8 cellular contexts compared by ENCODE assay signal in genomic region chr2:130342020-130342532, GRCh38. TPM values are rescaled to one million over a fixed set of nuclear protein-coding genes. Genes with fewer than 3 reads are reported as not detected.
DNase-seq lines count a peak whose midpoint lies in the region; ATAC-seq and TF ChIP-seq lines count a peak whose summit lies in the region.

No MANE protein-coding gene starts in this region.

- peaks cover 28% of the 10 kb centered on the region for H3K79me2 ChIP-seq in OCI-LY3 (ENCODE audit: low read length)

- H3K27ac ChIP-seq in OCI-LY3 (ENCODE audit: low read length), result peak overlapping the region; percentile 83

- H3K9me3 ChIP-seq in OCI-LY3 (ENCODE audit: insufficient read depth, low read length), result peaks cover 3% of the 10 kb centered on the region; the same call in 1 of the 2 replicates
- H3K9me3 ChIP-seq in mucosa of descending colon, result no peaks in the 10 kb centered on the region

- peaks cover 36% of the 10 kb centered on the region for H3K36me3 ChIP-seq in OCI-LY3 (replicated peaks; ENCODE audit: low read depth, low read length)
- H3K36me3 ChIP-seq in mucosa of descending colon (ENCODE audit: low read depth), result peaks cover 17% of the 10 kb centered on the region

- DNase-seq in DMS 273 treated with DMSO at 0.1 percent for 48 hours (lab: John Stamatoyannopoulos, UW) (peak; percentile 90), HuH-7.5 (ENCODE audit: low spot score) (peak; percentile 88), activated T-cell treated with anti-CD3 and anti-CD28 coated beads for 24 hours (ENCODE audit: low read depth) (peak; percentile 82), epithelial cell of esophagus (ENCODE audit: low read depth) (peak; percentile 96), mucosa of descending colon (peak; percentile 88 to 95 (median 91))
- DNase-seq in stimulated activated CD8-positive, alpha-beta memory T cell treated with anti-CD3 and anti-CD28 coated beads, Interleukin-4, amount 100 ng/mL, for 1 hour (ENCODE audit: low read depth in 2 of 2, low spot score in 1 of 2), result peak; percentile 53 to 67

- H3K9ac ChIP-seq in OCI-LY3 (ENCODE audit: low read length), result peak overlapping the region; percentile 90

- no peaks in the 10 kb centered on the region for H3K27me3 ChIP-seq in OCI-LY3 (ENCODE audit: low read depth, low read length)

- TF ChIP-seq CTCF in OCI-LY3 (IDR thresholded peaks at IDR 0.05; ENCODE audit: low read depth, low read length), result no peak
- TF ChIP-seq CTCF in epithelial cell of esophagus (IDR thresholded peaks at IDR 0.05; ENCODE audit: insufficient read depth, low read depth, low read length, missing control alignments), result no peak
- TF ChIP-seq CTCF in mucosa of descending colon (IDR thresholded peaks at IDR 0.05), result no peak

- peak overlapping the region; percentile 94 for H2AFZ ChIP-seq in OCI-LY3 (ENCODE audit: low read depth, low read length)

- H3K4me2 ChIP-seq in OCI-LY3 (ENCODE audit: low read length), result peak overlapping the region; percentile 84

- H3K4me1 ChIP-seq in OCI-LY3 (ENCODE audit: low read length) (peaks cover 9% of the 10 kb centered on the region), mucosa of descending colon (ENCODE audit: low read depth) (peaks cover 11% of the 10 kb centered on the region)

- intact Hi-C loops in mucosa of descending colon (cut with DNase I, micrococcal nuclease), result no loop called here

- H3K4me3 ChIP-seq in OCI-LY3 (ENCODE audit: low read length) (peak overlapping the region; percentile 92), epithelial cell of esophagus (ENCODE audit: low read length) (peak overlapping the region; percentile 62), mucosa of descending colon (peak overlapping the region; percentile 56)

- ATAC-seq in GM21528 (IDR thresholded peaks at IDR 0.05; ENCODE audit: low FRiP score, unreplicated experiment), result peak; percentile 81
- ATAC-seq in mucosa of descending colon, result peak; percentile 87

- no peaks in the 10 kb centered on the region; the same call in 1 of the 2 replicates for H4K20me1 ChIP-seq in OCI-LY3 (ENCODE audit: insufficient read depth, low read length)

RNA-seq across cellular contexts. Expression of gene IMP4, which starts 0.6 kb away (rescaled TPM):
- total RNA-seq in mucosa of descending colon, result 10 to 100 TPM; 52.7 to 70.4 (median 56.0) TPM

RNA-seq across cellular contexts. Expression of gene PTPN18, which starts 13.8 kb away (rescaled TPM):
- total RNA-seq in mucosa of descending colon, result 100 to 1,000 TPM; 115 to 197 (median 120) TPM

Comparison
In these comparisons a context has a peak if more than half of its experiments do, and no peak if none do; other contexts are left out.
1. Peak in every context shown above with its lines: DNase-seq, ATAC-seq, H3K4me3 ChIP-seq and H3K27ac ChIP-seq.